18 cellular contexts compared by ENCODE assay signal in genomic region chr12:122312926-122313325, GRCh38. TPM values are rescaled to one million over a fixed set of nuclear protein-coding genes. Genes with fewer than 3 reads are reported as not detected.
DNase-seq lines count a peak whose midpoint lies in the region; ATAC-seq and TF ChIP-seq lines count a peak whose summit lies in the region.
"Had no signal": no experiment of that assay in that cellular context is flagged by ENCODE, and none has a peak within 500 bp of the region (broad histone marks: within the 10 kb centered on the region; RNA-seq: fewer than 3 reads in every experiment).

No MANE protein-coding gene starts in this region.

- H3K4me1 ChIP-seq in BLaER1 (peaks cover 73% of the 10 kb centered on the region), heart left ventricle (peaks cover 0 to under 1% (median 0%) of the 10 kb centered on the region in 12 donors), Caco-2 (no peaks in the 10 kb centered on the region)

- peak overlapping the region; percentile 74 for H3K9ac ChIP-seq in BLaER1

- no peaks in the 10 kb centered on the region for H3K9me3 Mint-ChIP-seq in chondrocyte (ENCODE audit: low read depth)
- no peaks in the 10 kb centered on the region for H3K9me3 Mint-ChIP-seq in osteocyte (ENCODE audit: unreplicated experiment)
- no peaks in the 10 kb centered on the region for H3K9me3 Mint-ChIP-seq in Caco-2 (ENCODE audit: unreplicated experiment)

- no peak overlapping the region for H3K4me3 Mint-ChIP-seq in chondrocyte (ENCODE audit: unreplicated experiment)
- H3K4me3 Mint-ChIP-seq in osteocyte (ENCODE audit: unreplicated experiment), result no peak overlapping the region
- no peak overlapping the region for H3K4me3 Mint-ChIP-seq in Caco-2 (ENCODE audit: unreplicated experiment)

- WGBS in heart left ventricle, 4 donors, result 95 to 98% (median 97%) methylated on average over 5 of the region's 5 CpGs

- H3K27ac ChIP-seq in BLaER1 (peak overlapping the region; percentile 93), heart left ventricle (no peak overlapping the region)
- H3K27ac ChIP-seq: C4-2B had no signal

- ATAC-seq in HG03045 (IDR thresholded peaks at IDR 0.05; ENCODE audit: unreplicated experiment) (no peak), heart left ventricle (no peak)
- ATAC-seq: GM12878 had no signal

- H4K20me1 ChIP-seq in BLaER1, result no peaks in the 10 kb centered on the region

- H3K36me3 ChIP-seq in BLaER1 (peaks cover 27% of the 10 kb centered on the region), heart left ventricle (peaks cover 0 to 98% (median 85%) of the 10 kb centered on the region in 9 donors), Caco-2 (ENCODE audit: control insufficient read depth, insufficient read depth, low read length) (0 out of 2 replicates have a peak, but pooled peaks cover 1% of the 10 kb centered on the region)

- H3K27me3 Mint-ChIP-seq in chondrocyte (ENCODE audit: low read depth), result no peaks in the 10 kb centered on the region
- H3K27me3 Mint-ChIP-seq in osteocyte (ENCODE audit: unreplicated experiment), result no peaks in the 10 kb centered on the region
- no peaks in the 10 kb centered on the region for H3K27me3 Mint-ChIP-seq in Caco-2 (ENCODE audit: insufficient read depth, unreplicated experiment)

- no peaks in the 10 kb centered on the region for H3K27me3 ChIP-seq in BLaER1
- no peaks in the 10 kb centered on the region for H3K27me3 ChIP-seq in heart left ventricle
- H3K27me3 ChIP-seq in Caco-2 (replicated peaks; ENCODE audit: control insufficient read depth, insufficient read depth, low read length), result no peaks in the 10 kb centered on the region
- H3K27me3 ChIP-seq: MG63 had no signal

- CTCF ChIA-PET in Caco-2 (lab: Charles Lee), result interaction anchor here (1.1 kb wide), 1 partner anchor 122 kb away, joined by 3 read pairs; no protein-coding TSS in a partner anchor

- TF ChIP-seq CTCF in chondrocyte (IDR thresholded peaks at IDR 0.05) (no peak), osteocyte (IDR thresholded peaks at IDR 0.05) (no peak), heart left ventricle (IDR thresholded peaks at IDR 0.05) (no peak), Caco-2 (IDR thresholded peaks at IDR 0.05; ENCODE audit: insufficient read depth in 1 of 2, low read depth in 1 of 2, low read length in 1 of 2, severe bottlenecking in 1 of 2, unreplicated experiment in 1 of 2) (no peak)

- intact Hi-C loops in heart left ventricle (cut with DNase I) (no loop called here), Caco-2 (cut with micrococcal nuclease; ENCODE audit: unreplicated experiment) (no loop called here)

- peak overlapping the region; percentile 96 for H3K4me2 ChIP-seq in BLaER1

- H3K9me3 ChIP-seq in BLaER1, result no peaks in the 10 kb centered on the region
- no peaks in the 10 kb centered on the region for H3K9me3 ChIP-seq in heart left ventricle
- no peaks in the 10 kb centered on the region for H3K9me3 ChIP-seq in Caco-2
- H3K9me3 ChIP-seq: MG63 had no signal

- H3K27ac Mint-ChIP-seq in chondrocyte (ENCODE audit: unreplicated experiment) (peak overlapping the region; percentile 57), osteocyte (ENCODE audit: unreplicated experiment) (no peak overlapping the region), Caco-2 (ENCODE audit: unreplicated experiment) (no peak overlapping the region)

- H3K4me1 Mint-ChIP-seq in chondrocyte (ENCODE audit: low read depth) (peaks cover 7% of the 10 kb centered on the region), osteocyte (ENCODE audit: unreplicated experiment) (no peaks in the 10 kb centered on the region), Caco-2 (ENCODE audit: low read depth, unreplicated experiment) (no peaks in the 10 kb centered on the region)

- no TSS peak for BruUV-seq in Caco-2 (replicated peaks; lab: Mats Ljungman, UMichigan)

- DNase-seq in LHCN-M2 (ENCODE audit: low read depth) (peak; percentile 46), chondrocyte (ENCODE audit: low spot score) (no peak), osteocyte (ENCODE audit: extremely low spot score, unreplicated experiment) (peak; percentile 66), heart left ventricle (no peak), Caco-2 (no peak), pons (ENCODE audit: low spot score) (no peak)
- DNase-seq: COR-L47, DMS53, KBM-7, MG63, NCI-H1092 treated with DMSO at 0.1 percent for 48 hours, NCI-H1694, NCI-H2171, NCI-H774 had no signal

- peaks cover 28% of the 10 kb centered on the region for H3K36me3 Mint-ChIP-seq in chondrocyte (ENCODE audit: low read depth)
- peaks cover 40% of the 10 kb centered on the region for H3K36me3 Mint-ChIP-seq in osteocyte (ENCODE audit: unreplicated experiment)
- peaks cover 51% of the 10 kb centered on the region for H3K36me3 Mint-ChIP-seq in Caco-2 (ENCODE audit: insufficient read depth, unreplicated experiment)

- H3K4me3 ChIP-seq in BLaER1, result 0 out of 2 replicates have a peak overlapping the region, but pooled peaks have one; percentile 6
- no peak overlapping the region for H3K4me3 ChIP-seq in heart left ventricle
- no peak overlapping the region for H3K4me3 ChIP-seq in Caco-2 (ENCODE audit: low read depth, low read length)
- H3K4me3 ChIP-seq: GM12878, MG63 had no signal

- no peak for TF ChIP-seq POLR2A in heart left ventricle (IDR thresholded peaks at IDR 0.05)

- POLR2A ChIA-PET in Caco-2 (lab: Charles Lee), result no interaction called here

RNA-seq across cellular contexts. Expression of gene VPS33A, which starts 46.6 kb away (rescaled TPM):
- 22.4 and 23.1 TPM in 2 replicates for total RNA-seq in LHCN-M2 (2014; rRNA removed)
- 17.7 TPM for polyA plus RNA-seq in LHCN-M2 (2012)
- 16.9 to 21.8 TPM (median 20.2 TPM) in 3 replicates for total RNA-seq in chondrocyte
- 22.2 and 23.1 TPM in 2 replicates for total RNA-seq in osteocyte
- 10 to 100 TPM in 7 of 9 donors, 1 to 10 TPM in 2; 7.3 to 16.7 (median 13.2) TPM for total RNA-seq in heart left ventricle
- 10 to 100 TPM in 1 of 2 donors, 1 to 10 TPM in 1; 5.6 to 13.8 TPM for polyA plus RNA-seq in heart left ventricle
- total RNA-seq in Caco-2 (2022), result 34.9 and 36.5 TPM in 2 replicates

Comparison
In these comparisons a context has a peak if more than half of its experiments do, and no peak if none do; other contexts are left out.
1. DNase-seq: peak in LHCN-M2 (single experiment) and osteocyte (single experiment); none in chondrocyte (single experiment), heart left ventricle (0 of 5), Caco-2 (0 of 2) and pons (single experiment).